Comparison of ENCODE assay signal across 25 cellular contexts in genomic region chr3:71964170-71964569, GRCh38.
"Had no signal": no experiment of that assay in that cellular context is flagged by ENCODE, and none has a peak within 500 bp of the region (broad histone marks: within the 10 kb centered on the region; RNA-seq: fewer than 3 reads in every experiment).

No MANE protein-coding gene starts in this region.

- H3K27ac ChIP-seq: ascending aorta, brain microvascular endothelial cell, coronary artery, dorsolateral prefrontal cortex, WERI-Rb-1 had no signal

- H3K4me1 ChIP-seq: ascending aorta had no signal

- H3K9me3 ChIP-seq: ascending aorta had no signal

- H3K36me3 ChIP-seq: ascending aorta, brain microvascular endothelial cell, WERI-Rb-1 had no signal

- H3K27me3 ChIP-seq: ascending aorta had no signal

- ATAC-seq: activated CD4-positive, CD25-positive, alpha-beta regulatory T cell treated with anti-CD3 and anti-CD28 coated beads, Interleukin-2, amount 50 U/mL, for 24 hours; activated CD8-positive, alpha-beta T cell treated with anti-CD3 and anti-CD28 coated beads for 36 hours; activated naive CD4-positive, alpha-beta T cell treated with anti-CD3 and anti-CD28 coated beads, Interleukin-2, amount 50 U/mL, for 72 hours; esophagus mucosa; T-helper 17 cell had no signal

- H3K4me3 ChIP-seq: ascending aorta, coronary artery, dorsolateral prefrontal cortex had no signal

- DNase-seq: activated B cell treated with CpG ODN at 0.5 μM for 24 hours; activated CD4-positive, alpha-beta T cell treated with anti-CD3 and anti-CD28 coated beads for 48 hours; activated CD4-positive, alpha-beta T cell treated with anti-CD3 and anti-CD28 coated beads, Interleukin-2, amount 50 U/mL, for 1 hour; activated CD4-positive, alpha-beta T cell treated with anti-CD3 and anti-CD28 coated beads, Interleukin-2, amount 50 U/mL, for 48 hours; activated CD8-positive, alpha-beta memory T cell treated with anti-CD3 and anti-CD28 coated beads for 24 hours; activated CD8-positive, alpha-beta T cell treated with anti-CD3 and anti-CD28 coated beads for 36 hours; activated effector memory CD4-positive, alpha-beta T cell treated with anti-CD3 and anti-CD28 coated beads, Interleukin-2, amount 50 U/mL, for 16 hours; activated naive CD4-positive, alpha-beta T cell; activated naive CD4-positive, alpha-beta T cell treated with anti-CD3 and anti-CD28 coated beads, Interleukin-2, amount 10 ng/mL, durations not matched to agents 7 days and 5 days; activated naive CD8-positive, alpha-beta T cell treated with anti-CD3 and anti-CD28 coated beads, Interleukin-2, amount 10 ng/mL, durations not matched to agents 7 days and 5 days; activated T-cell treated with anti-CD3 and anti-CD28 coated beads, Interleukin-2, amount 50 U/mL, for 48 hours; brain microvascular endothelial cell; dorsolateral prefrontal cortex; effector memory CD4-positive, alpha-beta T cell; endodermal cell; foreskin fibroblast; head of caudate nucleus; T-helper 17 cell; T1000; WERI-Rb-1 had no signal
